Comparison of ENCODE assay signal across 16 cellular contexts in the genomic region with DNA sequence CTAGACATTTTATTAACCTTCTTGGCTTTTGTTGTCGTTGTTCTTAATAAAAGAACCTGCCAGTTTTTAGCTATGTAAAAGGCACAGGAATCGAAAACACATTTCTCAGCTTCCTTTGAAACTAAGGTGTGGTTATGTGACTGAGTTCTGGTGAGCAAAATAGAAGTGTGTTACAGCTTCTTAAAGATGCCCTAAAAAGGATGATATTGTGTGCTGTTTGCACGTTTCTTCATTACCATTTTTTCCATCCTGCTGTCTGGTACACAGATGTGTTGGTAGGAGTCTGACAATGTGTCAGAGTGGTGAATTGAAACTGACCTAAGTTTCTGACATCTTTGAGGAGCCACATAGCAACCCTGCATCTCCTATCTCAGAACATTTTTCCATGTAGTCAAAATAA.
DNase-seq lines count a peak whose midpoint lies in the region; ATAC-seq and TF ChIP-seq lines count a peak whose summit lies in the region.
"Had no signal": no experiment of that assay in that cellular context is flagged by ENCODE, and none has a peak within 500 bp of the region (broad histone marks: within the 10 kb centered on the region; RNA-seq: fewer than 3 reads in every experiment).

No MANE protein-coding gene starts in this region.

- DNase-seq in MM.1S (peak; percentile 67), SK-N-DZ (ENCODE audit: low spot score) (no peak)
- DNase-seq: AML-193; Caco-2; Calu3; CD4-positive, alpha-beta T cell; CD8-positive, alpha-beta T cell; DMS79 treated with DMSO at 0.1 percent for 48 hours; GF-D8 had no signal

- no peaks in the 10 kb centered on the region for H3K36me3 ChIP-seq in MM.1S (replicated peaks; ENCODE audit: insufficient read depth, low read length)
- no peaks in the 10 kb centered on the region for H3K36me3 ChIP-seq in OCI-LY3 (replicated peaks; ENCODE audit: low read depth, low read length)
- H3K36me3 ChIP-seq: BLaER1 treated with 17β-estradiol and CSF1 and Interleukin-3, amounts not matched to agents 10 nM and 100 nM had no signal

- TF ChIP-seq CTCF in MM.1S (IDR thresholded peaks at IDR 0.05; ENCODE audit: low read length), result no peak
- no peak for TF ChIP-seq CTCF in OCI-LY3 (IDR thresholded peaks at IDR 0.05; ENCODE audit: low read depth, low read length)

- peaks cover 22% of the 10 kb centered on the region for H3K4me1 ChIP-seq in MM.1S (ENCODE audit: low read length)
- H3K4me1 ChIP-seq in OCI-LY3 (ENCODE audit: low read length), result peaks cover 13% of the 10 kb centered on the region
- H3K4me1 ChIP-seq: A549; BLaER1 treated with 17β-estradiol and CSF1 and Interleukin-3, amounts not matched to agents 10 nM and 100 nM; Caco-2 had no signal

- H3K27ac ChIP-seq in MM.1S (ENCODE audit: low read length) (peak overlapping the region; percentile 49; the same call in 1 of the 2 replicates), OCI-LY3 (ENCODE audit: low read length) (no peak overlapping the region)
- H3K27ac ChIP-seq: 22Rv1; A549; BLaER1 treated with 17β-estradiol and CSF1 and Interleukin-3, amounts not matched to agents 10 nM and 100 nM; C4-2B had no signal

- H3K4me2 ChIP-seq in MM.1S (ENCODE audit: low read depth, low read length) (peak overlapping the region; percentile 35), OCI-LY3 (ENCODE audit: low read length) (peak overlapping the region; percentile 14; the same call in 1 of the 2 replicates)
- H3K4me2 ChIP-seq: A549; BLaER1 treated with 17β-estradiol and CSF1 and Interleukin-3, amounts not matched to agents 10 nM and 100 nM had no signal

- H3K27me3 ChIP-seq in MM.1S (replicated peaks; ENCODE audit: insufficient read depth, low read length) (no peaks in the 10 kb centered on the region), OCI-LY3 (ENCODE audit: low read depth, low read length) (no peaks in the 10 kb centered on the region)
- H3K27me3 ChIP-seq: BLaER1 treated with 17β-estradiol and CSF1 and Interleukin-3, amounts not matched to agents 10 nM and 100 nM had no signal

- H4K20me1 ChIP-seq in MM.1S (ENCODE audit: insufficient read depth, low read length) (no peaks in the 10 kb centered on the region), OCI-LY3 (ENCODE audit: insufficient read depth, low read length) (no peaks in the 10 kb centered on the region)
- H4K20me1 ChIP-seq: BLaER1 treated with 17β-estradiol and CSF1 and Interleukin-3, amounts not matched to agents 10 nM and 100 nM had no signal

- H2AFZ ChIP-seq in MM.1S (ENCODE audit: low read length) (no peak overlapping the region), OCI-LY3 (ENCODE audit: low read depth, low read length) (no peak overlapping the region)

- ATAC-seq in GM18867 (IDR thresholded peaks at IDR 0.05; ENCODE audit: unreplicated experiment) (peak; percentile 61), HG02623 (IDR thresholded peaks at IDR 0.05; ENCODE audit: unreplicated experiment) (no peak)
- ATAC-seq: A549; CD8-positive, alpha-beta T cell had no signal

- H3K9me2 ChIP-seq in MM.1S (replicated peaks; ENCODE audit: insufficient read depth, low read length), result no peaks in the 10 kb centered on the region

- H3K9me3 ChIP-seq in MM.1S (replicated peaks; ENCODE audit: insufficient read depth, low read length), result no peaks in the 10 kb centered on the region
- no peaks in the 10 kb centered on the region for H3K9me3 ChIP-seq in OCI-LY3 (ENCODE audit: insufficient read depth, low read length)
- H3K9me3 ChIP-seq: A549; BLaER1 treated with 17β-estradiol and CSF1 and Interleukin-3, amounts not matched to agents 10 nM and 100 nM; Caco-2 had no signal

- H3K79me2 ChIP-seq in MM.1S (ENCODE audit: low read length) (no peaks in the 10 kb centered on the region), OCI-LY3 (ENCODE audit: low read length) (no peaks in the 10 kb centered on the region)

- no peak overlapping the region for H3K9ac ChIP-seq in MM.1S (ENCODE audit: low read length)
- no peak overlapping the region for H3K9ac ChIP-seq in OCI-LY3 (ENCODE audit: low read length)
- H3K9ac ChIP-seq: BLaER1 treated with 17β-estradiol and CSF1 and Interleukin-3, amounts not matched to agents 10 nM and 100 nM had no signal

- peaks cover 11% of the 10 kb centered on the region for H3F3A ChIP-seq in MM.1S (ENCODE audit: insufficient read depth, low read length)

- H3K4me3 ChIP-seq in MM.1S (ENCODE audit: low read length) (no peak overlapping the region), OCI-LY3 (ENCODE audit: low read length) (no peak overlapping the region)
- H3K4me3 ChIP-seq: A549; BLaER1 treated with 17β-estradiol and CSF1 and Interleukin-3, amounts not matched to agents 10 nM and 100 nM had no signal
